25 cellular contexts compared by ENCODE assay signal in the genomic region with DNA sequence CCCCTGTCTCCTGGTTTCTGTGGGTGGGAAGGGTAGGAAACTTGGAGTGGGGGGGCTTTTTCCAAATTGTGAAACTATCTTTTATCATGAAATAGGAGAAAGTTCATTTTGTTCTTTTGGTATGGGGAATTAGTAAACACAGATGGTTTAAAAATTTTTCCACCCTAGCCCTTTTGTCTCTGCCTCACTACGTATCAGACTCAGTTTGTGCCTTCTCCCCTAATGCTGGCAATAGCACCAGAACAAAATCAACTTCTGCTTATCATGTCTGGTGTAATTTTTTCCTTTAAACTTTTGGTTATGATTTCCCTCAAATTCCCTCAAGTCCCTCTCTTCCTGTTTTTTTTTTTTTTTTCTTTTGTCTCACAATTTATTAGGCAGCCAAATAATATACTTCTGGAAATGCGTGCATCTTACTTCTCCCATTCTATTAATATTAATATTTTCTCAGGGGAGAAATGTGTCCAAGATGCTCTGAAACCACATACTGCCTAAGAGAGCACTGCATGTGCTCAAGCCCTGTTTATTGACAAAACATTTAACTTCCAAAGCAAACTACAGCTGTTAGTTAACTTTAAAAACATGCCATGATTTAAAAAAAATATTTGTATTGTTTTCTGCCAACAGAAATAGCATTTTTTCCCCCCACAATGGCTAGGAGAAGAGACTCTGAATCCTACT. TPM values are rescaled to one million over a fixed set of nuclear protein-coding genes. Genes with fewer than 3 reads are reported as not detected.
DNase-seq lines count a peak whose midpoint lies in the region; ATAC-seq and TF ChIP-seq lines count a peak whose summit lies in the region.
"Had no signal": no experiment of that assay in that cellular context is flagged by ENCODE, and none has a peak within 500 bp of the region (broad histone marks: within the 10 kb centered on the region; RNA-seq: fewer than 3 reads in every experiment).

No MANE protein-coding gene starts in this region.

- WGBS in right cardiac atrium, result 41% methylated on average over 2 of the region's 2 CpGs

- H3K36me3 ChIP-seq in left ventricle myocardium inferior (no peaks in the 10 kb centered on the region), lower lobe of right lung (no peaks in the 10 kb centered on the region)
- H3K36me3 ChIP-seq: BLaER1, brain microvascular endothelial cell, Peyer's patch, prostate gland, upper lobe of left lung had no signal

- H3K4me1 Mint-ChIP-seq in activated T-helper 2 cell treated with anti-CD3 and anti-CD28 coated beads, Interferon-gamma antibody, Interleukin-2, Interleukin-4, amounts not matched to agents 10 μg/mL and 5 μg/mL and 100 μg/mL, durations not matched to agents 14 hours and 24 hours and 36 hours (ENCODE audit: low read depth), result peaks cover 28% of the 10 kb centered on the region
- H3K4me1 Mint-ChIP-seq in stimulated activated effector memory CD8-positive, alpha-beta T cell treated with anti-CD3 and anti-CD28 coated beads, Interleukin-12 subunit alpha, Interleukin-12 subunit beta, amount 100 ng/mL, for 72 hours, result peaks cover 43% of the 10 kb centered on the region
- H3K4me1 Mint-ChIP-seq: mesothelial cell of epicardium had no signal

- no peaks in the 10 kb centered on the region for H3K36me3 Mint-ChIP-seq in activated T-helper 2 cell treated with anti-CD3 and anti-CD28 coated beads, Interferon-gamma antibody, Interleukin-2, Interleukin-4, amounts not matched to agents 10 μg/mL and 5 μg/mL and 100 μg/mL, durations not matched to agents 14 hours and 24 hours and 36 hours (ENCODE audit: low read depth)
- H3K36me3 Mint-ChIP-seq in stimulated activated effector memory CD8-positive, alpha-beta T cell treated with anti-CD3 and anti-CD28 coated beads, Interleukin-12 subunit alpha, Interleukin-12 subunit beta, amount 100 ng/mL, for 72 hours, result peaks cover 71% of the 10 kb centered on the region
- H3K36me3 Mint-ChIP-seq: mesothelial cell of epicardium had no signal

- H3K27me3 Mint-ChIP-seq in activated T-helper 2 cell treated with anti-CD3 and anti-CD28 coated beads, Interferon-gamma antibody, Interleukin-2, Interleukin-4, amounts not matched to agents 10 μg/mL and 5 μg/mL and 100 μg/mL, durations not matched to agents 14 hours and 24 hours and 36 hours (ENCODE audit: low read depth), result no peaks in the 10 kb centered on the region
- H3K27me3 Mint-ChIP-seq: activated CD4-positive, alpha-beta T cell treated with anti-CD3 and anti-CD28 coated beads, Interleukin-2, amount 10 ng/mL, durations not matched to agents 7 days and 5 days had no signal

- no peaks in the 10 kb centered on the region for H3K4me1 ChIP-seq in right cardiac atrium (ENCODE audit: control insufficient read depth, insufficient read depth, low read length)
- no peaks in the 10 kb centered on the region for H3K4me1 ChIP-seq in left ventricle myocardium inferior
- H3K4me1 ChIP-seq in lower lobe of right lung, result no peaks in the 10 kb centered on the region
- H3K4me1 ChIP-seq: BLaER1, Peyer's patch, upper lobe of left lung had no signal

- no peak overlapping the region for H3K4me3 Mint-ChIP-seq in activated T-helper 2 cell treated with anti-CD3 and anti-CD28 coated beads, Interferon-gamma antibody, Interleukin-2, Interleukin-4, amounts not matched to agents 10 μg/mL and 5 μg/mL and 100 μg/mL, durations not matched to agents 14 hours and 24 hours and 36 hours (ENCODE audit: low read depth)
- no peak overlapping the region for H3K4me3 Mint-ChIP-seq in stimulated activated effector memory CD8-positive, alpha-beta T cell treated with anti-CD3 and anti-CD28 coated beads, Interleukin-12 subunit alpha, Interleukin-12 subunit beta, amount 100 ng/mL, for 72 hours
- H3K4me3 Mint-ChIP-seq: activated CD4-positive, alpha-beta T cell treated with anti-CD3 and anti-CD28 coated beads, Interleukin-2, amount 10 ng/mL, durations not matched to agents 7 days and 5 days; mesothelial cell of epicardium had no signal

- peak overlapping the region; percentile 34 for H3K27ac Mint-ChIP-seq in activated T-helper 2 cell treated with anti-CD3 and anti-CD28 coated beads, Interferon-gamma antibody, Interleukin-2, Interleukin-4, amounts not matched to agents 10 μg/mL and 5 μg/mL and 100 μg/mL, durations not matched to agents 14 hours and 24 hours and 36 hours
- H3K27ac Mint-ChIP-seq in stimulated activated effector memory CD8-positive, alpha-beta T cell treated with anti-CD3 and anti-CD28 coated beads, Interleukin-12 subunit alpha, Interleukin-12 subunit beta, amount 100 ng/mL, for 72 hours, result peak overlapping the region; percentile 3
- H3K27ac Mint-ChIP-seq: activated CD4-positive, alpha-beta T cell treated with anti-CD3 and anti-CD28 coated beads, Interleukin-2, amount 10 ng/mL, durations not matched to agents 7 days and 5 days; mesothelial cell of epicardium had no signal

- H3K27me3 ChIP-seq in right cardiac atrium (ENCODE audit: control insufficient read depth, insufficient read depth), result no peaks in the 10 kb centered on the region
- H3K27me3 ChIP-seq in left ventricle myocardium inferior (ENCODE audit: low read depth), result peaks cover 13% of the 10 kb centered on the region
- no peaks in the 10 kb centered on the region for H3K27me3 ChIP-seq in lower lobe of right lung (ENCODE audit: low read depth)
- H3K27me3 ChIP-seq: BLaER1, brain microvascular endothelial cell, Peyer's patch, upper lobe of left lung had no signal

- peaks cover 22% of the 10 kb centered on the region for H3K9me3 Mint-ChIP-seq in activated T-helper 2 cell treated with anti-CD3 and anti-CD28 coated beads, Interferon-gamma antibody, Interleukin-2, Interleukin-4, amounts not matched to agents 10 μg/mL and 5 μg/mL and 100 μg/mL, durations not matched to agents 14 hours and 24 hours and 36 hours
- peaks cover 3% of the 10 kb centered on the region for H3K9me3 Mint-ChIP-seq in stimulated activated effector memory CD8-positive, alpha-beta T cell treated with anti-CD3 and anti-CD28 coated beads, Interleukin-12 subunit alpha, Interleukin-12 subunit beta, amount 100 ng/mL, for 72 hours
- H3K9me3 Mint-ChIP-seq: mesothelial cell of epicardium had no signal

- no peak overlapping the region for H3K4me3 ChIP-seq in right cardiac atrium (ENCODE audit: low read length)
- H3K4me3 ChIP-seq in left ventricle myocardium inferior, result no peak overlapping the region
- H3K4me3 ChIP-seq in lower lobe of right lung, result no peak overlapping the region
- H3K4me3 ChIP-seq: BLaER1, Peyer's patch, prostate gland, upper lobe of left lung had no signal

- H3K9me3 ChIP-seq in right cardiac atrium (ENCODE audit: control insufficient read depth, low read length) (no peaks in the 10 kb centered on the region), left ventricle myocardium inferior (replicated peaks) (no peaks in the 10 kb centered on the region), lower lobe of right lung (no peaks in the 10 kb centered on the region)
- H3K9me3 ChIP-seq: Peyer's patch, prostate gland, upper lobe of left lung had no signal

- intact Hi-C loops in Right ventricle myocardium inferior (cut with DNase I), result no loop called here
- intact Hi-C loops in right cardiac atrium (cut with DNase I), result no loop called here
- intact Hi-C loops in activated T-helper 2 cell treated with anti-CD3 and anti-CD28 coated beads, Interferon-gamma antibody, Interleukin-2, Interleukin-4, amounts not matched to agents 10 μg/mL and 5 μg/mL and 100 μg/mL, durations not matched to agents 14 hours and 24 hours and 36 hours (cut with micrococcal nuclease), result no loop called here
- intact Hi-C loops in left ventricle myocardium inferior (cut with micrococcal nuclease), result no loop called here
- intact Hi-C loops in lower lobe of right lung (cut with DNase I), result no loop called here

- DNase-seq in Right ventricle myocardium inferior (ENCODE audit: missing footprints) (no peak), right cardiac atrium (no peak), left ventricle myocardium inferior (no peak), UCSD-AML1 (lab: John Stamatoyannopoulos, UW; ENCODE audit: unreplicated experiment) (no peak), lower lobe of right lung (no peak)
- DNase-seq in activated T-helper 2 cell treated with anti-CD3 and anti-CD28 coated beads, Interferon-gamma antibody, Interleukin-2, Interleukin-4, amounts not matched to agents 10 μg/mL and 5 μg/mL and 100 μg/mL, durations not matched to agents 14 hours and 24 hours and 36 hours (ENCODE audit: low spot score), result no peak
- DNase-seq in stimulated activated effector memory CD8-positive, alpha-beta T cell treated with anti-CD3 and anti-CD28 coated beads, Interleukin-12 subunit alpha, Interleukin-12 subunit beta, amount 100 ng/mL, for 72 hours (ENCODE audit: low spot score in 2 of 2), result no peak
- DNase-seq: activated CD4-positive, alpha-beta T cell treated with anti-CD3 and anti-CD28 coated beads, Interleukin-2, amount 10 ng/mL, durations not matched to agents 7 days and 5 days; activated gamma-delta T cell; brain microvascular endothelial cell; COR-L47; effector CD4-positive, alpha-beta T cell; NCI-H1436 treated with DMSO at 0.1 percent for 48 hours; NCI-H446; NCI-H774; occipital lobe; Peyer's patch; stimulated activated CD4-positive, alpha-beta T cell treated with anti-CD3 and anti-CD28 coated beads, Interleukin-4, amount 100 ng/mL, for 24 hours; substantia nigra; T-helper 9 cell; upper lobe of left lung had no signal

- TF ChIP-seq CTCF in left ventricle myocardium inferior (IDR thresholded peaks at IDR 0.05; ENCODE audit: borderline replicate concordance) (no peak), lower lobe of right lung (IDR thresholded peaks at IDR 0.05) (no peak)

- H3K27ac ChIP-seq in right cardiac atrium (ENCODE audit: low read length), result no peak overlapping the region
- peak overlapping the region; percentile 75 for H3K27ac ChIP-seq in left ventricle myocardium inferior (replicated peaks)
- no peak overlapping the region for H3K27ac ChIP-seq in lower lobe of right lung
- H3K27ac ChIP-seq: BLaER1, brain microvascular endothelial cell, Peyer's patch, upper lobe of left lung had no signal

- peak; percentile 44 for ATAC-seq in Right ventricle myocardium inferior
- no peak for ATAC-seq in right cardiac atrium
- no peak for ATAC-seq in stimulated activated effector memory CD8-positive, alpha-beta T cell treated with anti-CD3 and anti-CD28 coated beads, Interleukin-12 subunit alpha, Interleukin-12 subunit beta, amount 100 ng/mL, for 72 hours
- ATAC-seq in lower lobe of right lung, result no peak
- ATAC-seq: left lobe of liver had no signal

RNA-seq across cellular contexts. Expression of a gene that starts 35.4 kb away (rescaled TPM):
- 0.70 TPM for total RNA-seq in Right ventricle myocardium inferior
- 1 to 10 TPM in 1 of 4 donors, under 1 TPM in 3; 0.59 to 1.1 (median 0.83) TPM for total RNA-seq in right cardiac atrium
- polyA plus RNA-seq in right cardiac atrium, result 0.14 TPM
- 179 and 186 TPM in 2 replicates for total RNA-seq in activated T-helper 2 cell treated with anti-CD3 and anti-CD28 coated beads, Interferon-gamma antibody, Interleukin-2, Interleukin-4, amounts not matched to agents 10 μg/mL and 5 μg/mL and 100 μg/mL, durations not matched to agents 14 hours and 24 hours and 36 hours
- total RNA-seq in left ventricle myocardium inferior, result 0.27 TPM
- 5.0 TPM for total RNA-seq in lower lobe of right lung
- total RNA-seq: occipital lobe had no signal

Comparison
In these comparisons a context has a peak if more than half of its experiments do, and no peak if none do; other contexts are left out.
1. RNA of a gene that starts 35.4 kb away (total RNA-seq): 179 to 186 TPM in activated T-helper 2 cell treated with anti-CD3 and anti-CD28 coated beads, Interferon-gamma antibody, Interleukin-2, Interleukin-4, amounts not matched to agents 10 μg/mL and 5 μg/mL and 100 μg/mL, durations not matched to agents 14 hours and 24 hours and 36 hours; 5.0 TPM in lower lobe of right lung (single experiment), 0.59 to 1.1 TPM in right cardiac atrium, 0.70 TPM in Right ventricle myocardium inferior (single experiment) and 0.27 TPM in left ventricle myocardium inferior (single experiment); every median in the first group is over 10 times any median in the second.